ENCODE assay signal across 19 cellular contexts in the genomic region with DNA sequence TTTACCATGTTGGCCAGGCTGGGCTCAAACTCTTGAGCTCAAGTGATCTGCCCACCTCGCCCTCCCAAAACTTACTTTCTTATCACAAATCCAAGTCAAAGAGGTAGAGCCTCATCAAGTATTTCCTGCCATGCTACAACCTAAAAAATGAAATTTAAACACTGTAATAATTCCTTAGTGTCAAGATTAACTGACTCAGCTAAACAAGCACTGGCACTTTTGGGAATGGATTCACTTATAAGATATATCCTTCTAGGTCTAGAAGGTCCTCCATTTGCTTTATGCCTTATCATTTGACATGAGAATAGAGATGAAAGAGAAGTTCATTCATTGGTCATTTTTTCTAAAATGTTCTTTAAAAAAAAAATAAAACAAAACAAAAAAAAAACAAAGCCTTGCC.
"Had no signal": no experiment of that assay in that cellular context is flagged by ENCODE, and none has a peak within 500 bp of the region (broad histone marks: within the 10 kb centered on the region; RNA-seq: fewer than 3 reads in every experiment).

No MANE protein-coding gene starts in this region.

- H3K79me2 ChIP-seq: hepatocyte had no signal

- H3K27me3 ChIP-seq: dorsolateral prefrontal cortex, esophagus muscularis mucosa, foreskin keratinocyte, gastroesophageal sphincter, heart left ventricle, hepatocyte, left lung had no signal

- H3K4me2 ChIP-seq: hepatocyte had no signal

- H3K27ac Mint-ChIP-seq: mesothelial cell of epicardium had no signal

- H3K36me3 Mint-ChIP-seq: mesothelial cell of epicardium had no signal

- H3K4me3 ChIP-seq: coronary artery, dorsolateral prefrontal cortex, esophagus muscularis mucosa, gastroesophageal sphincter, heart left ventricle, hepatocyte, left lung, lower lobe of right lung, mucosa of descending colon had no signal

- DNase-seq: dermis blood vessel endothelial cell; dorsolateral prefrontal cortex; effector CD4-positive, alpha-beta T cell; effector memory CD4-positive, alpha-beta T cell; foreskin keratinocyte; heart left ventricle; hypothalamus; left cardiac atrium; left lung; left ventricle myocardium superior; lower lobe of right lung; mesenchymal stem cell; mucosa of descending colon had no signal

- H3K4me3 Mint-ChIP-seq: mesothelial cell of epicardium had no signal

- H3K9me3 ChIP-seq: gastroesophageal sphincter, left lung, lower lobe of right lung, mucosa of descending colon had no signal

- H3K9me3 Mint-ChIP-seq: mesothelial cell of epicardium had no signal

- H2AFZ ChIP-seq: hepatocyte had no signal

- H3K4me1 ChIP-seq: esophagus muscularis mucosa, foreskin keratinocyte, gastroesophageal sphincter, left lung, lower lobe of right lung had no signal

- H3K27ac ChIP-seq: coronary artery, dorsolateral prefrontal cortex, epithelial cell of prostate, esophagus muscularis mucosa, foreskin keratinocyte, gastroesophageal sphincter, heart left ventricle, hepatocyte, left lung, lower lobe of right lung had no signal

- H3K36me3 ChIP-seq: esophagus muscularis mucosa, gastroesophageal sphincter, heart left ventricle, left lung, lower lobe of right lung had no signal

- ATAC-seq: foreskin keratinocyte, gastroesophageal sphincter, heart left ventricle, left cardiac atrium, left lung, left ventricle myocardium superior, lower lobe of right lung, mucosa of descending colon had no signal
